1 cellular context compared by ENCODE assay signal in genomic region chr5:154646841-154647759, GRCh38.
A peak's percentile ranks its signal among the peaks of the same experiment; 100 is the strongest.
TF ChIP-seq lines count a peak whose summit lies in the region.

No MANE protein-coding gene starts in this region.

TF ChIP-seq in HepG2, 621 proteins besides CTCF, POLR2A, EP300 and RAD21 (continued from another document and continues in another):
- peak; percentile 70; the same call in 1 of the 2 replicates for TF ChIP-seq ZNF362 (CRISPR knock-in tag; IDR thresholded peaks at IDR 0.05; ENCODE audit: borderline replicate concordance)
- TF ChIP-seq, protein P1, sequence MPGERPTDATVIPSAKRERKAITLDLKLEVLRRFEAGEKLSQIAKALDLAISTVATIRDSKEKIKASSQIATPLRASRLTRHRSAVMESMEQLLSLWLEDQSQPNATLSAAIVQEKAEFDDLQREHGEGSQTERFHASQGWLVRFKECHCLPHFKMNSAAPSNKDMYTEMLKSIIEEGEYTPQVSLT (CRISPR knock-in tag; IDR thresholded peaks at IDR 0.05; ENCODE audit: borderline replicate concordance, low read depth), result peak; percentile 47; the same call in 1 of the 2 replicates
- TF ChIP-seq HNF4G (IDR thresholded peaks at IDR 0.05; ENCODE audit: borderline replicate concordance, low read depth, low read length), result peak; percentile 90
- TF ChIP-seq HNF4G (CRISPR knock-in tag; IDR thresholded peaks at IDR 0.05; ENCODE audit: borderline replicate concordance, low read depth), result peak; percentile 89
- TF ChIP-seq ASH2L (IDR thresholded peaks at IDR 0.05; ENCODE audit: insufficient read length, low read depth, low read length), result peak; percentile 67
- TF ChIP-seq RARA (CRISPR knock-in tag; IDR thresholded peaks at IDR 0.05), result peak; percentile 92
- no peak for TF ChIP-seq NCOA5 (CRISPR knock-in tag; IDR thresholded peaks at IDR 0.05)
- TF ChIP-seq SIN3B (IDR thresholded peaks at IDR 0.05; ENCODE audit: low read length), result no peak
- TF ChIP-seq JDP2 (CRISPR knock-in tag; IDR thresholded peaks at IDR 0.05; ENCODE audit: borderline replicate concordance), result no peak
- TF ChIP-seq TEAD3 (CRISPR knock-in tag; optimal IDR thresholded peaks at IDR 0.05; ENCODE audit: borderline replicate concordance), result peak; percentile 56
- no peak for TF ChIP-seq ARHGAP35 (CRISPR knock-in tag; IDR thresholded peaks at IDR 0.05; ENCODE audit: borderline replicate concordance)
- TF ChIP-seq ZBTB26 (CRISPR knock-in tag; IDR thresholded peaks at IDR 0.05; ENCODE audit: borderline replicate concordance), result no peak
- peak; percentile 83 for TF ChIP-seq SNAI1 (CRISPR knock-in tag; IDR thresholded peaks at IDR 0.05; ENCODE audit: borderline replicate concordance)
- TF ChIP-seq MXD1 (CRISPR knock-in tag; IDR thresholded peaks at IDR 0.05), result peak; percentile 74; the same call in 1 of the 2 replicates
- no peak for TF ChIP-seq ZSCAN12 (CRISPR knock-in tag; IDR thresholded peaks at IDR 0.05)
- no peak for TF ChIP-seq ZEB1 (IDR thresholded peaks at IDR 0.05; ENCODE audit: insufficient replicate concordance, low read depth)
- no peak for TF ChIP-seq ZNF782 (CRISPR knock-in tag; IDR thresholded peaks at IDR 0.05; ENCODE audit: borderline replicate concordance)
- no peak for TF ChIP-seq ZNF614 (CRISPR knock-in tag; IDR thresholded peaks at IDR 0.05; ENCODE audit: borderline replicate concordance)
- no peak for TF ChIP-seq MAFK (conservative IDR thresholded peaks at IDR 0.05 in 1 of 2, IDR thresholded peaks at IDR 0.05 in 1 of 2; ENCODE audit: low read length in 2 of 2)
- TF ChIP-seq ZFYVE20 (CRISPR knock-in tag; IDR thresholded peaks at IDR 0.05; ENCODE audit: borderline replicate concordance, low read depth), result no peak
- peak; percentile 70; the same call in 1 of the 2 replicates for TF ChIP-seq ZNF615 (CRISPR knock-in tag; IDR thresholded peaks at IDR 0.05; ENCODE audit: borderline replicate concordance)
- TF ChIP-seq, protein P2, sequence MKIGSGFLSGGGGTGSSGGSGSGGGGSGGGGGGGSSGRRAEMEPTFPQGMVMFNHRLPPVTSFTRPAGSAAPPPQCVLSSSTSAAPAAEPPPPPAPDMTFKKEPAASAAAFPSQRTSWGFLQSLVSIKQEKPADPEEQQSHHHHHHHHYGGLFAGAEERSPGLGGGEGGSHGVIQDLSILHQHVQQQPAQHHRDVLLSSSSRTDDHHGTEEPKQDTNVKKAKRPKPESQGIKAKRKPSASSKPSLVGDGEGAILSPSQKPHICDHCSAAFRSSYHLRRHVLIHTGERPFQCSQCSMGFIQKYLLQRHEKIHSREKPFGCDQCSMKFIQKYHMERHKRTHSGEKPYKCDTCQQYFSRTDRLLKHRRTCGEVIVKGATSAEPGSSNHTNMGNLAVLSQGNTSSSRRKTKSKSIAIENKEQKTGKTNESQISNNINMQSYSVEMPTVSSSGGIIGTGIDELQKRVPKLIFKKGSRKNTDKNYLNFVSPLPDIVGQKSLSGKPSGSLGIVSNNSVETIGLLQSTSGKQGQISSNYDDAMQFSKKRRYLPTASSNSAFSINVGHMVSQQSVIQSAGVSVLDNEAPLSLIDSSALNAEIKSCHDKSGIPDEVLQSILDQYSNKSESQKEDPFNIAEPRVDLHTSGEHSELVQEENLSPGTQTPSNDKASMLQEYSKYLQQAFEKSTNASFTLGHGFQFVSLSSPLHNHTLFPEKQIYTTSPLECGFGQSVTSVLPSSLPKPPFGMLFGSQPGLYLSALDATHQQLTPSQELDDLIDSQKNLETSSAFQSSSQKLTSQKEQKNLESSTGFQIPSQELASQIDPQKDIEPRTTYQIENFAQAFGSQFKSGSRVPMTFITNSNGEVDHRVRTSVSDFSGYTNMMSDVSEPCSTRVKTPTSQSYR (CRISPR knock-in tag; IDR thresholded peaks at IDR 0.05; ENCODE audit: borderline replicate concordance), result no peak
- TF ChIP-seq KDM3A (CRISPR knock-in tag; IDR thresholded peaks at IDR 0.05; ENCODE audit: low read depth), result no peak
- TF ChIP-seq REXO4 (CRISPR knock-in tag; IDR thresholded peaks at IDR 0.05; ENCODE audit: borderline replicate concordance), result 0 out of 2 replicates have a peak, but pooled peaks have one; percentile 64
- TF ChIP-seq, protein P3, sequence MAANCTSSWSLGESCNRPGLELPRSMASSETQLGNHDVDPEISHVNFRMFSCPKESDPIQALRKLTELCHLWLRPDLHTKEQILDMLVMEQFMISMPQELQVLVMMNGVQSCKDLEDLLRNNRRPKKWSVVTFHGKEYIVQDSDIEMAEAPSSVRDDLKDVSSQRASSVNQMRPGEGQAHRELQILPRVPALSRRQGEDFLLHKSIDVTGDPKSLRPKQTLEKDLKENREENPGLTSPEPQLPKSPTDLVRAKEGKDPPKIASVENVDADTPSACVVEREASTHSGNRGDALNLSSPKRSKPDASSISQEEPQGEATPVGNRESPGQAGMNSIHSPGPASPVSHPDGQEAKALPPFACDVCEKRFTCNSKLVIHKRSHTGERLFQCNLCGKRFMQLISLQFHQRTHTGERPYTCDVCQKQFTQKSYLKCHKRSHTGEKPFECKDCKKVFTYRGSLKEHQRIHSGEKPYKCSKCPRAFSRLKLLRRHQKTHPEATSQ (CRISPR knock-in tag; IDR thresholded peaks at IDR 0.05; ENCODE audit: borderline replicate concordance), result no peak
- TF ChIP-seq ZNF383 (CRISPR knock-in tag; IDR thresholded peaks at IDR 0.05; ENCODE audit: borderline replicate concordance), result no peak
- no peak for TF ChIP-seq ATM (IDR thresholded peaks at IDR 0.05; ENCODE audit: borderline replicate concordance)
- peak; percentile 95; the same call in 1 of the 2 replicates for TF ChIP-seq MZF1 (CRISPR knock-in tag; IDR thresholded peaks at IDR 0.05; ENCODE audit: borderline replicate concordance)
- TF ChIP-seq NONO (IDR thresholded peaks at IDR 0.05), result no peak
- no peak for TF ChIP-seq NONO (CRISPR knock-in tag; conservative IDR thresholded peaks at IDR 0.05)
- peak; percentile 64; the same call in 1 of the 2 replicates for TF ChIP-seq SNAPC4 (CRISPR knock-in tag; IDR thresholded peaks at IDR 0.05)
- 0 out of 2 replicates have a peak, but pooled peaks have one; percentile 47 for TF ChIP-seq FIP1L1 (IDR thresholded peaks at IDR 0.05; ENCODE audit: borderline replicate concordance, insufficient read depth, low read depth, low read length)
- peak; percentile 27; the same call in 1 of the 2 replicates for TF ChIP-seq ZNF709 (CRISPR knock-in tag; IDR thresholded peaks at IDR 0.05)
- TF ChIP-seq ZNF232 (CRISPR knock-in tag; IDR thresholded peaks at IDR 0.05; ENCODE audit: borderline replicate concordance), result peak; percentile 87
- peak; percentile 65; the same call in 1 of the 2 replicates for TF ChIP-seq MYC (CRISPR knock-in tag; IDR thresholded peaks at IDR 0.05; ENCODE audit: borderline replicate concordance)
- peak; percentile 69 for TF ChIP-seq NR2F6 (IDR thresholded peaks at IDR 0.05)
- 0 out of 2 replicates have a peak, but pooled peaks have one; percentile 39 for TF ChIP-seq NR2F6 (CRISPR knock-in tag; IDR thresholded peaks at IDR 0.05)
- TF ChIP-seq ZNF710 (CRISPR knock-in tag; IDR thresholded peaks at IDR 0.05; ENCODE audit: borderline replicate concordance), result peak; percentile 59
- peak; percentile 40; the same call in 1 of the 2 replicates for TF ChIP-seq YEATS4 (CRISPR knock-in tag; IDR thresholded peaks at IDR 0.05; ENCODE audit: borderline replicate concordance)
- TF ChIP-seq TARDBP (CRISPR knock-in tag; IDR thresholded peaks at IDR 0.05), result peak; percentile 33; the same call in 1 of the 2 replicates
- 0 out of 2 replicates have a peak, but pooled peaks have one; percentile 64 for TF ChIP-seq ZNF441 (CRISPR knock-in tag; IDR thresholded peaks at IDR 0.05; ENCODE audit: borderline replicate concordance)
- TF ChIP-seq CREBL2 (CRISPR knock-in tag; IDR thresholded peaks at IDR 0.05; ENCODE audit: borderline replicate concordance), result no peak
- TF ChIP-seq, protein P4, sequence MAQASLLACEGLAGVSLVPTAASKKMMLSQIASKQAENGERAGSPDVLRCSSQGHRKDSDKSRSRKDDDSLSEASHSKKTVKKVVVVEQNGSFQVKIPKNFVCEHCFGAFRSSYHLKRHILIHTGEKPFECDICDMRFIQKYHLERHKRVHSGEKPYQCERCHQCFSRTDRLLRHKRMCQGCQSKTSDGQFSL (CRISPR knock-in tag; IDR thresholded peaks at IDR 0.05), result no peak
- no peak for TF ChIP-seq SMC3 (IDR thresholded peaks at IDR 0.05; ENCODE audit: low read length)
- TF ChIP-seq KLF13 (CRISPR knock-in tag; IDR thresholded peaks at IDR 0.05), result 0 out of 2 replicates have a peak, but pooled peaks have one; percentile 64
- peak; percentile 97 for TF ChIP-seq RXRA (CRISPR knock-in tag; IDR thresholded peaks at IDR 0.05)
- TF ChIP-seq GABPB1 (CRISPR knock-in tag; IDR thresholded peaks at IDR 0.05), result peak; percentile 72
- no peak for TF ChIP-seq NR3C1 (CRISPR knock-in tag; IDR thresholded peaks at IDR 0.05)
- TF ChIP-seq KLF16 (CRISPR knock-in tag; IDR thresholded peaks at IDR 0.05), result no peak; a peak in 1 of 4 replicates
- TF ChIP-seq ZNF121 (CRISPR knock-in tag; IDR thresholded peaks at IDR 0.05), result no peak
- TF ChIP-seq MAFF (IDR thresholded peaks at IDR 0.05; ENCODE audit: low read depth, low read length), result no peak
- no peak for TF ChIP-seq NR1H2 (CRISPR knock-in tag; IDR thresholded peaks at IDR 0.05; ENCODE audit: borderline replicate concordance, low read depth)
